33 cellular contexts compared by ENCODE assay signal in genomic region chr10:132251928-132252327, GRCh38.
"Had no signal": no experiment of that assay in that cellular context is flagged by ENCODE, and none has a peak within 500 bp of the region (broad histone marks: within the 10 kb centered on the region; RNA-seq: fewer than 3 reads in every experiment).

No MANE protein-coding gene starts in this region.

- H3K4me3 Mint-ChIP-seq: activated B cell treated with CpG ODN at 0.5 μM for 24 hours; activated CD8-positive, alpha-beta T cell treated with anti-CD3 and anti-CD28 coated beads for 36 hours; activated naive CD8-positive, alpha-beta T cell; activated T-cell treated with anti-CD3 and anti-CD28 coated beads, Interleukin-2, amount 50 U/mL, for 4 hours; activated T-helper 17 cell treated with anti-CD3 and anti-CD28 coated beads, Interleukin-2, amount 50 U/mL, for 72 hours; endodermal cell; T-helper 17 cell; T-helper 2 cell treated with Interferon-gamma antibody and Interleukin-4, amounts not matched to agents 5 μg/mL and 100 μg/mL, for 36 hours had no signal

- H3K27me3 ChIP-seq: brain microvascular endothelial cell, colonic mucosa, dorsolateral prefrontal cortex had no signal

- H3K27ac Mint-ChIP-seq: activated B cell treated with CpG ODN at 0.5 μM for 24 hours; activated CD8-positive, alpha-beta T cell treated with anti-CD3 and anti-CD28 coated beads for 36 hours; activated naive CD8-positive, alpha-beta T cell; activated T-helper 17 cell treated with anti-CD3 and anti-CD28 coated beads, Interleukin-2, amount 50 U/mL, for 72 hours; endodermal cell; T-helper 17 cell; T-helper 2 cell treated with Interferon-gamma antibody and Interleukin-4, amounts not matched to agents 5 μg/mL and 100 μg/mL, for 36 hours had no signal

- H3K4me1 Mint-ChIP-seq: activated B cell treated with CpG ODN at 0.5 μM for 24 hours; activated T-helper 17 cell treated with anti-CD3 and anti-CD28 coated beads, Interleukin-2, amount 50 U/mL, for 72 hours; endodermal cell had no signal

- DNase-seq: activated B cell treated with CpG ODN at 0.5 μM for 24 hours; activated CD4-positive, alpha-beta T cell treated with anti-CD3 and anti-CD28 coated beads for 48 hours; activated CD4-positive, alpha-beta T cell treated with anti-CD3 and anti-CD28 coated beads, Interleukin-2, amount 50 U/mL, for 1 hour; activated CD4-positive, alpha-beta T cell treated with anti-CD3 and anti-CD28 coated beads, Interleukin-2, amount 50 U/mL, for 48 hours; activated CD8-positive, alpha-beta memory T cell treated with anti-CD3 and anti-CD28 coated beads for 24 hours; activated CD8-positive, alpha-beta T cell treated with anti-CD3 and anti-CD28 coated beads for 36 hours; activated effector memory CD4-positive, alpha-beta T cell treated with Interleukin-2 at 50 U/mL for 16 hours; activated gamma-delta T cell treated with Interleukin-2 at 50 U/mL for 16 hours; activated naive CD4-positive, alpha-beta T cell treated with anti-CD3 and anti-CD28 coated beads, Interleukin-2, amount 50 U/mL, for 16 hours; activated naive CD4-positive, alpha-beta T cell treated with Interleukin-2 at 50 U/mL for 16 hours; activated T-cell treated with anti-CD3 and anti-CD28 coated beads, Interleukin-2, amount 50 U/mL, for 4 hours; amniotic stem cell; anterior cingulate cortex; brain microvascular endothelial cell; cerebellar nuclear complex; colonic mucosa; dorsolateral prefrontal cortex; effector memory CD4-positive, alpha-beta T cell; endodermal cell; foreskin fibroblast; head of caudate nucleus; T-helper 1 cell; T-helper 17 cell; T1000; WERI-Rb-1 had no signal

- H3K36me3 ChIP-seq: brain microvascular endothelial cell, colonic mucosa, WERI-Rb-1 had no signal

- H3K4me1 ChIP-seq: colonic mucosa had no signal

- H3K27me3 Mint-ChIP-seq: activated B cell treated with CpG ODN at 0.5 μM for 24 hours; activated CD8-positive, alpha-beta T cell treated with anti-CD3 and anti-CD28 coated beads for 36 hours; activated naive CD8-positive, alpha-beta T cell; activated T-helper 17 cell treated with anti-CD3 and anti-CD28 coated beads, Interleukin-2, amount 50 U/mL, for 72 hours; T-helper 17 cell had no signal

- H3K27ac ChIP-seq: brain microvascular endothelial cell, colonic mucosa, WERI-Rb-1 had no signal

- FAIRE-seq: astrocyte, bronchial epithelial cell, frontal cortex had no signal

- H3K36me3 Mint-ChIP-seq: activated naive CD8-positive, alpha-beta T cell had no signal

- H3K9me3 ChIP-seq: colonic mucosa had no signal

- H3K4me3 ChIP-seq: colonic mucosa, dorsolateral prefrontal cortex had no signal

- H3K9me3 Mint-ChIP-seq: activated B cell treated with CpG ODN at 0.5 μM for 24 hours; activated CD8-positive, alpha-beta T cell treated with anti-CD3 and anti-CD28 coated beads for 36 hours; activated T-cell treated with anti-CD3 and anti-CD28 coated beads, Interleukin-2, amount 50 U/mL, for 4 hours; activated T-helper 17 cell treated with anti-CD3 and anti-CD28 coated beads, Interleukin-2, amount 50 U/mL, for 72 hours; endodermal cell; T-helper 2 cell treated with Interferon-gamma antibody and Interleukin-4, amounts not matched to agents 5 μg/mL and 100 μg/mL, for 36 hours had no signal

- ATAC-seq: activated CD4-positive, CD25-positive, alpha-beta regulatory T cell treated with anti-CD3 and anti-CD28 coated beads, Interleukin-2, amount 50 U/mL, for 24 hours; activated CD8-positive, alpha-beta T cell treated with anti-CD3 and anti-CD28 coated beads for 36 hours; activated T-cell treated with anti-CD3 and anti-CD28 coated beads, Interleukin-2, amount 50 U/mL, for 4 hours; activated T-helper 17 cell treated with anti-CD3 and anti-CD28 coated beads, Interleukin-2, amount 50 U/mL, for 72 hours; esophagus mucosa; T-helper 17 cell had no signal
